In the genomic region with DNA sequence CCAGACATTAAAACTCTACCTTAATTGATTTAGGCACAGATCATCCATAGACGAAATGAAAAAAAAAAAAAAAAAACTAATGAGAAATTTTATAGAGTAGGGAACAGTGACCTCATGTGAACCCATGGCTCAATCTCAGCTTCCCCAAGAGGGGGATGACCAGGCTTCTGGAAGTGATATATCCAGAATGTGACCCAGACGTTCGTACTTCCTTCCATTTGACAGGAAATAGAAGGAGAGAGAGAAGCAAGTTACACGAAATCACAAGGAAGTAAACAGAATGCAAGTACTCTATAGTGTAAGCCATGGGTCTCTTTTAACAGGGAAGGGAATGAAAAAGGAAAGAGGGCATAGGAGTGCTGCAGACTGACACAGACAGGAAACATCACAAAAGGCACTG, we compare ENCODE assay signal across 12 cellular contexts. TPM values are rescaled to one million over a fixed set of nuclear protein-coding genes. Genes with fewer than 3 reads are reported as not detected.
DNase-seq lines count a peak whose midpoint lies in the region; ATAC-seq and TF ChIP-seq lines count a peak whose summit lies in the region.
"Had no signal": no experiment of that assay in that cellular context is flagged by ENCODE, and none has a peak within 500 bp of the region (broad histone marks: within the 10 kb centered on the region; RNA-seq: fewer than 3 reads in every experiment).

No MANE protein-coding gene starts in this region.

- H3K4me1 Mint-ChIP-seq in CD14-positive monocyte: peaks cover 45% of the 10 kb centered on the region
- peaks cover 45 to 63% of the 10 kb centered on the region in 2 donors for H3K4me1 Mint-ChIP-seq in effector memory CD8-positive, alpha-beta T cell (ENCODE audit: low read depth in 2 of 2)
- H3K4me1 Mint-ChIP-seq in naive thymus-derived CD8-positive, alpha-beta T cell: peaks cover 34 to 87% (median 74%) of the 10 kb centered on the region in 4 donors

- peaks cover 50% of the 10 kb centered on the region for H3K4me1 ChIP-seq in Loucy (ENCODE audit: insufficient read depth, low read length, poor library complexity, severe bottlenecking)

- H4K20me1 ChIP-seq in Loucy (ENCODE audit: insufficient read depth, low read length, poor library complexity, severe bottlenecking): peaks cover 75% of the 10 kb centered on the region

- no peaks in the 10 kb centered on the region for H3K27me3 Mint-ChIP-seq in CD14-positive monocyte (ENCODE audit: low read depth in 3 of 3)
- H3K27me3 Mint-ChIP-seq in effector memory CD8-positive, alpha-beta T cell: no peaks in the 10 kb centered on the region
- H3K27me3 Mint-ChIP-seq in naive thymus-derived CD8-positive, alpha-beta T cell: no peaks in the 10 kb centered on the region

- DNase-seq in CD14-positive monocyte (ENCODE audit: low spot score) (no peak), retina (no peak), NCI-H146 treated with DMSO at 0.1 percent for 48 hours (lab: John Stamatoyannopoulos, UW; ENCODE audit: unreplicated experiment) (no peak)
- DNase-seq in effector memory CD8-positive, alpha-beta T cell: no peak
- DNase-seq in naive thymus-derived CD8-positive, alpha-beta T cell: no peak
- DNase-seq in activated CD4-positive, CD25-positive, alpha-beta regulatory T cell (lab: John Stamatoyannopoulos, UW): no peak
- DNase-seq: endodermal cell, NCI-H1105, occipital lobe, T-helper 9 cell had no signal

- peak overlapping the region; percentile 73 for H3K4me2 ChIP-seq in Loucy (ENCODE audit: low read depth, low read length, poor library complexity, severe bottlenecking)

- peaks cover 42% of the 10 kb centered on the region; the same call in 1 of the 2 replicates for H3K36me3 ChIP-seq in Loucy (ENCODE audit: insufficient read depth, low read length)

- H3K9me3 ChIP-seq in Loucy (ENCODE audit: insufficient read depth, low read depth, low read length): no peaks in the 10 kb centered on the region

- H3K9me3 Mint-ChIP-seq in CD14-positive monocyte: peaks cover 0 to 2% (median 0%) of the 10 kb centered on the region in 7 donors
- no peaks in the 10 kb centered on the region for H3K9me3 Mint-ChIP-seq in effector memory CD8-positive, alpha-beta T cell
- no peaks in the 10 kb centered on the region for H3K9me3 Mint-ChIP-seq in naive thymus-derived CD8-positive, alpha-beta T cell

- H3K9me2 ChIP-seq in Loucy (replicated peaks; ENCODE audit: low read depth, low read length): no peaks in the 10 kb centered on the region

- peak overlapping the region; percentile 1 for H3K4me3 ChIP-seq in Loucy (ENCODE audit: low read length, poor library complexity, severe bottlenecking)

- no peaks in the 10 kb centered on the region for H3F3A ChIP-seq in Loucy (ENCODE audit: low read depth)

- H3K36me3 Mint-ChIP-seq in CD14-positive monocyte: peaks cover 58 to 75% of the 10 kb centered on the region in 2 donors
- H3K36me3 Mint-ChIP-seq in effector memory CD8-positive, alpha-beta T cell (ENCODE audit: insufficient read depth): peaks cover 27% of the 10 kb centered on the region
- peaks cover 0 to 39% (median 13%) of the 10 kb centered on the region in 3 donors for H3K36me3 Mint-ChIP-seq in naive thymus-derived CD8-positive, alpha-beta T cell

- H3K27me3 ChIP-seq in Loucy (ENCODE audit: insufficient read depth, low read length, poor library complexity, severe bottlenecking): no peaks in the 10 kb centered on the region

- no peak for ATAC-seq in effector memory CD8-positive, alpha-beta T cell (replicated peaks)
- no peak for ATAC-seq in naive thymus-derived CD8-positive, alpha-beta T cell
- no peak for ATAC-seq in GM19328 (IDR thresholded peaks at IDR 0.05; ENCODE audit: unreplicated experiment)

- peaks cover 99% of the 10 kb centered on the region for H3K79me2 ChIP-seq in Loucy (ENCODE audit: insufficient read depth, low read length)

- peak overlapping the region in 6 of 7 donors; percentile 4 to 83 (median 53) for H3K27ac Mint-ChIP-seq in CD14-positive monocyte
- peak overlapping the region; percentile 23 to 27 for H3K27ac Mint-ChIP-seq in effector memory CD8-positive, alpha-beta T cell
- H3K27ac Mint-ChIP-seq in naive thymus-derived CD8-positive, alpha-beta T cell: peak overlapping the region in 9 of 10 donors; percentile 7 to 84 (median 75)
- H3K27ac Mint-ChIP-seq: endodermal cell had no signal

- intact Hi-C loops in CD14-positive monocyte (cut with micrococcal nuclease): no loop called here

- POLR2A ChIA-PET in naive thymus-derived CD8-positive, alpha-beta T cell (lab: Charles Lee): interaction anchor here (1.3 kb wide), 1 partner anchor 9 kb away, joined by 3 read pairs; no protein-coding TSS in a partner anchor

- TF ChIP-seq CTCF in CD14-positive monocyte (IDR thresholded peaks at IDR 0.05) (no peak), Loucy (conservative IDR thresholded peaks at IDR 0.05; ENCODE audit: low read length) (no peak)

- H3K9ac ChIP-seq in Loucy (ENCODE audit: low read depth, low read length, poor library complexity, severe bottlenecking): no peak overlapping the region

- H2AFZ ChIP-seq in Loucy (ENCODE audit: low read length): no peak overlapping the region

- H3K4me3 Mint-ChIP-seq in CD14-positive monocyte: peak overlapping the region in 1 of 2 donors; percentile 36
- H3K4me3 Mint-ChIP-seq in effector memory CD8-positive, alpha-beta T cell: no peak overlapping the region
- peak overlapping the region in 8 of 10 donors; percentile 5 to 60 (median 41) for H3K4me3 Mint-ChIP-seq in naive thymus-derived CD8-positive, alpha-beta T cell
- H3K4me3 Mint-ChIP-seq: endodermal cell had no signal

RNA-seq across cellular contexts. Expression of a gene that starts 10.1 kb away (rescaled TPM):
- polyA plus RNA-seq in CD14-positive monocyte: 10 to 100 TPM; 38.7 to 42.0 TPM
- 100 to 1,000 TPM; 125 to 141 TPM for total RNA-seq in naive thymus-derived CD8-positive, alpha-beta T cell
- 100 to 1,000 TPM; 107 to 148 (median 116) TPM for polyA plus RNA-seq in naive thymus-derived CD8-positive, alpha-beta T cell

Comparison
In these comparisons a context has a peak if more than half of its experiments do, and no peak if none do; other contexts are left out.
1. H3K27ac Mint-ChIP-seq: peak in every context shown above with its lines; median percentile 75 in naive thymus-derived CD8-positive, alpha-beta T cell; 53 in CD14-positive monocyte; 25 in effector memory CD8-positive, alpha-beta T cell.
2. H3K4me3 Mint-ChIP-seq: peak in naive thymus-derived CD8-positive, alpha-beta T cell (8 of 10); none in effector memory CD8-positive, alpha-beta T cell (0 of 2).